Comparison of ENCODE assay signal across 1 cellular context in the genomic region with DNA sequence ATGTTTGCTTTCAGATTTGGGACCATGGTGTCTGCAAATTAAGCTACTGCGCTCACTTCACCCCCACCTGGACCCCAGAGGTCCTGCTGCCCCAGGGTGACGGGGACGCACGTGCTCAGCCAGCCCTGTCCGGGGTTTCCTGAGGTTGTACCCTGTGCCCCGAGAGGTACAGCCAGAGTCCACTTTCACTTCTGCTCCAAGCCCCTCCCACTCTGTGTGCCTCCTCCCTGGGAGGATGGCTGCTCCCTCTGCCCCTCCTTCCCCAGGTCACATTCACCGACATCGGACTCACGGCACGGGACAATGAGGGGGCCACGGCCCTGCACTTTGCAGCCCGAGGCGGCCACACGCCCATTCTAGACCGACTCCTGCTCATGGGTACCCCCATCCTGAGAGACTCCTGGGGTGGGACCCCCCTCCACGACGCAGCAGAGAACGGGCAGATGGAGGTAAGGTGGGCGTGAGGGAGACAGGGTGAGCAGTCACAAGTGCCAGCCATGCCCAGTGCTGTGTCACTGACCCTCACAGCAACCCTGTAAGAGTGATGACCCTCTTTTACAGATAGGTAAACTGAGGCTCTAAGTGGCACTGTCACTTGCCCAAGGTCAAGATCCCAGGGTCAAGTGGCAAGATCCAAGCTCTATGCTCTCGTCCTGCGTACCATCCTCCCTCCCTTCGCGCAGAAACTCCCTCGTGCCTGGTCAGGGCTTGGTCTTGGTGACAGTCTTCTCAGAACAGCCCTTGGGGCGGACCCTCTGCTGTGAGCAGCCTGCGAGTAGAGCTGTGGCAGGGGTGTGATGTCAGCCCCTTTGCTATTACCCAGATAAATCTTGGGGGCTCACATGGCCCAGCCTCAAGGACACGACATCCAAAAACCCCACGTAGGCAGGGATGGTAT.
TF ChIP-seq lines count a peak whose summit lies in the region.

No MANE protein-coding gene starts in this region.

TF ChIP-seq in H1, 55 proteins besides CTCF, POLR2A, EP300 and RAD21:
- TF ChIP-seq SP1 (IDR thresholded peaks at IDR 0.05; ENCODE audit: low read depth, low read length) (no peak), TCF12 (IDR thresholded peaks at IDR 0.05; ENCODE audit: low read depth, low read length) (no peak), SP2 (IDR thresholded peaks at IDR 0.05; ENCODE audit: low read length) (no peak), JUN (IDR thresholded peaks at IDR 0.05; ENCODE audit: low read depth, low read length) (no peak), RXRA (IDR thresholded peaks at IDR 0.05; ENCODE audit: insufficient read depth, low read depth, low read length) (no peak), YY1 (IDR thresholded peaks at IDR 0.05; ENCODE audit: low read depth, low read length) (no peak), SIX5 (IDR thresholded peaks at IDR 0.05; ENCODE audit: low read depth, low read length) (no peak), ASH2L (IDR thresholded peaks at IDR 0.05; ENCODE audit: low read length) (no peak), GABPA (IDR thresholded peaks at IDR 0.05; ENCODE audit: borderline replicate concordance, insufficient read depth, low read length) (no peak), KDM4A (IDR thresholded peaks at IDR 0.05; ENCODE audit: low read depth, low read length, severe bottlenecking) (no peak), SAP30 (IDR thresholded peaks at IDR 0.05; ENCODE audit: insufficient read depth, insufficient replicate concordance, low read length) (no peak), NRF1 (IDR thresholded peaks at IDR 0.05; ENCODE audit: low read depth, low read length) (no peak), CEBPB (IDR thresholded peaks at IDR 0.05; ENCODE audit: low read depth, low read length) (no peak), CHD1 (IDR thresholded peaks at IDR 0.05; ENCODE audit: low read depth, low read length) (no peak), PHF8 (conservative IDR thresholded peaks at IDR 0.05; ENCODE audit: low read depth, low read length) (no peak), CBX8 (IDR thresholded peaks at IDR 0.05; ENCODE audit: borderline replicate concordance, low read depth, low read length) (no peak)
- TF ChIP-seq, protein P1, sequence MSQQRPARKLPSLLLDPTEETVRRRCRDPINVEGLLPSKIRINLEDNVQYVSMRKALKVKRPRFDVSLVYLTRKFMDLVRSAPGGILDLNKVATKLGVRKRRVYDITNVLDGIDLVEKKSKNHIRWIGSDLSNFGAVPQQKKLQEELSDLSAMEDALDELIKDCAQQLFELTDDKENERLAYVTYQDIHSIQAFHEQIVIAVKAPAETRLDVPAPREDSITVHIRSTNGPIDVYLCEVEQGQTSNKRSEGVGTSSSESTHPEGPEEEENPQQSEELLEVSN (IDR thresholded peaks at IDR 0.05), result no peak
- TF ChIP-seq, protein P2, sequence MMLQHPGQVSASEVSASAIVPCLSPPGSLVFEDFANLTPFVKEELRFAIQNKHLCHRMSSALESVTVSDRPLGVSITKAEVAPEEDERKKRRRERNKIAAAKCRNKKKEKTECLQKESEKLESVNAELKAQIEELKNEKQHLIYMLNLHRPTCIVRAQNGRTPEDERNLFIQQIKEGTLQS (IDR thresholded peaks at IDR 0.05; ENCODE audit: insufficient read depth, low read depth, low read length), result no peak
- TF ChIP-seq, protein P3, sequence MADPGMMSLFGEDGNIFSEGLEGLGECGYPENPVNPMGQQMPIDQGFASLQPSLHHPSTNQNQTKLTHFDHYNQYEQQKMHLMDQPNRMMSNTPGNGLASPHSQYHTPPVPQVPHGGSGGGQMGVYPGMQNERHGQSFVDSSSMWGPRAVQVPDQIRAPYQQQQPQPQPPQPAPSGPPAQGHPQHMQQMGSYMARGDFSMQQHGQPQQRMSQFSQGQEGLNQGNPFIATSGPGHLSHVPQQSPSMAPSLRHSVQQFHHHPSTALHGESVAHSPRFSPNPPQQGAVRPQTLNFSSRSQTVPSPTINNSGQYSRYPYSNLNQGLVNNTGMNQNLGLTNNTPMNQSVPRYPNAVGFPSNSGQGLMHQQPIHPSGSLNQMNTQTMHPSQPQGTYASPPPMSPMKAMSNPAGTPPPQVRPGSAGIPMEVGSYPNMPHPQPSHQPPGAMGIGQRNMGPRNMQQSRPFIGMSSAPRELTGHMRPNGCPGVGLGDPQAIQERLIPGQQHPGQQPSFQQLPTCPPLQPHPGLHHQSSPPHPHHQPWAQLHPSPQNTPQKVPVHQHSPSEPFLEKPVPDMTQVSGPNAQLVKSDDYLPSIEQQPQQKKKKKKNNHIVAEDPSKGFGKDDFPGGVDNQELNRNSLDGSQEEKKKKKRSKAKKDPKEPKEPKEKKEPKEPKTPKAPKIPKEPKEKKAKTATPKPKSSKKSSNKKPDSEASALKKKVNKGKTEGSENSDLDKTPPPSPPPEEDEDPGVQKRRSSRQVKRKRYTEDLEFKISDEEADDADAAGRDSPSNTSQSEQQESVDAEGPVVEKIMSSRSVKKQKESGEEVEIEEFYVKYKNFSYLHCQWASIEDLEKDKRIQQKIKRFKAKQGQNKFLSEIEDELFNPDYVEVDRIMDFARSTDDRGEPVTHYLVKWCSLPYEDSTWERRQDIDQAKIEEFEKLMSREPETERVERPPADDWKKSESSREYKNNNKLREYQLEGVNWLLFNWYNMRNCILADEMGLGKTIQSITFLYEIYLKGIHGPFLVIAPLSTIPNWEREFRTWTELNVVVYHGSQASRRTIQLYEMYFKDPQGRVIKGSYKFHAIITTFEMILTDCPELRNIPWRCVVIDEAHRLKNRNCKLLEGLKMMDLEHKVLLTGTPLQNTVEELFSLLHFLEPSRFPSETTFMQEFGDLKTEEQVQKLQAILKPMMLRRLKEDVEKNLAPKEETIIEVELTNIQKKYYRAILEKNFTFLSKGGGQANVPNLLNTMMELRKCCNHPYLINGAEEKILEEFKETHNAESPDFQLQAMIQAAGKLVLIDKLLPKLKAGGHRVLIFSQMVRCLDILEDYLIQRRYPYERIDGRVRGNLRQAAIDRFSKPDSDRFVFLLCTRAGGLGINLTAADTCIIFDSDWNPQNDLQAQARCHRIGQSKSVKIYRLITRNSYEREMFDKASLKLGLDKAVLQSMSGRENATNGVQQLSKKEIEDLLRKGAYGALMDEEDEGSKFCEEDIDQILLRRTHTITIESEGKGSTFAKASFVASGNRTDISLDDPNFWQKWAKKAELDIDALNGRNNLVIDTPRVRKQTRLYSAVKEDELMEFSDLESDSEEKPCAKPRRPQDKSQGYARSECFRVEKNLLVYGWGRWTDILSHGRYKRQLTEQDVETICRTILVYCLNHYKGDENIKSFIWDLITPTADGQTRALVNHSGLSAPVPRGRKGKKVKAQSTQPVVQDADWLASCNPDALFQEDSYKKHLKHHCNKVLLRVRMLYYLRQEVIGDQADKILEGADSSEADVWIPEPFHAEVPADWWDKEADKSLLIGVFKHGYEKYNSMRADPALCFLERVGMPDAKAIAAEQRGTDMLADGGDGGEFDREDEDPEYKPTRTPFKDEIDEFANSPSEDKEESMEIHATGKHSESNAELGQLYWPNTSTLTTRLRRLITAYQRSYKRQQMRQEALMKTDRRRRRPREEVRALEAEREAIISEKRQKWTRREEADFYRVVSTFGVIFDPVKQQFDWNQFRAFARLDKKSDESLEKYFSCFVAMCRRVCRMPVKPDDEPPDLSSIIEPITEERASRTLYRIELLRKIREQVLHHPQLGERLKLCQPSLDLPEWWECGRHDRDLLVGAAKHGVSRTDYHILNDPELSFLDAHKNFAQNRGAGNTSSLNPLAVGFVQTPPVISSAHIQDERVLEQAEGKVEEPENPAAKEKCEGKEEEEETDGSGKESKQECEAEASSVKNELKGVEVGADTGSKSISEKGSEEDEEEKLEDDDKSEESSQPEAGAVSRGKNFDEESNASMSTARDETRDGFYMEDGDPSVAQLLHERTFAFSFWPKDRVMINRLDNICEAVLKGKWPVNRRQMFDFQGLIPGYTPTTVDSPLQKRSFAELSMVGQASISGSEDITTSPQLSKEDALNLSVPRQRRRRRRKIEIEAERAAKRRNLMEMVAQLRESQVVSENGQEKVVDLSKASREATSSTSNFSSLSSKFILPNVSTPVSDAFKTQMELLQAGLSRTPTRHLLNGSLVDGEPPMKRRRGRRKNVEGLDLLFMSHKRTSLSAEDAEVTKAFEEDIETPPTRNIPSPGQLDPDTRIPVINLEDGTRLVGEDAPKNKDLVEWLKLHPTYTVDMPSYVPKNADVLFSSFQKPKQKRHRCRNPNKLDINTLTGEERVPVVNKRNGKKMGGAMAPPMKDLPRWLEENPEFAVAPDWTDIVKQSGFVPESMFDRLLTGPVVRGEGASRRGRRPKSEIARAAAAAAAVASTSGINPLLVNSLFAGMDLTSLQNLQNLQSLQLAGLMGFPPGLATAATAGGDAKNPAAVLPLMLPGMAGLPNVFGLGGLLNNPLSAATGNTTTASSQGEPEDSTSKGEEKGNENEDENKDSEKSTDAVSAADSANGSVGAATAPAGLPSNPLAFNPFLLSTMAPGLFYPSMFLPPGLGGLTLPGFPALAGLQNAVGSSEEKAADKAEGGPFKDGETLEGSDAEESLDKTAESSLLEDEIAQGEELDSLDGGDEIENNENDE (IDR thresholded peaks at IDR 0.05; ENCODE audit: insufficient replicate concordance, low read length), result no peak
